26 cellular contexts compared by ENCODE assay signal in genomic region chr4:103054030-103054429, GRCh38. TPM values are rescaled to one million over a fixed set of nuclear protein-coding genes. Genes with fewer than 3 reads are reported as not detected.
"Had no signal": no experiment of that assay in that cellular context is flagged by ENCODE, and none has a peak within 500 bp of the region (broad histone marks: within the 10 kb centered on the region; RNA-seq: fewer than 3 reads in every experiment).

No MANE protein-coding gene starts in this region.

- H3K27me3 ChIP-seq: ascending aorta, brain microvascular endothelial cell, gastrocnemius medialis, spleen, testis, vagina had no signal

- H3K27ac ChIP-seq: ascending aorta, brain microvascular endothelial cell, gastrocnemius medialis, spleen, testis, vagina, VCaP had no signal

- H3K9me3 Mint-ChIP-seq: activated naive CD4-positive, alpha-beta T cell treated with anti-CD3 and anti-CD28 coated beads, Interleukin-2, amount 50 U/mL, for 72 hours; naive thymus-derived CD4-positive, alpha-beta T cell; neural crest cell; type B pancreatic cell had no signal

- H3K27me3 Mint-ChIP-seq: activated CD4-positive, alpha-beta T cell treated with anti-CD3 and anti-CD28 coated beads, Interleukin-2, amount 10 ng/mL, durations not matched to agents 7 days and 5 days; naive thymus-derived CD4-positive, alpha-beta T cell; type B pancreatic cell had no signal

- H3K36me3 ChIP-seq: gastrocnemius medialis had no signal

- ATAC-seq: activated CD4-positive, CD25-positive, alpha-beta regulatory T cell treated with anti-CD3 and anti-CD28 coated beads, Interleukin-2, amount 50 U/mL, for 24 hours; activated CD8-positive, alpha-beta T cell treated with anti-CD3 and anti-CD28 coated beads, Interleukin-2, amount 10 ng/mL, durations not matched to agents 7 days and 5 days; activated naive CD4-positive, alpha-beta T cell treated with anti-CD3 and anti-CD28 coated beads, Interleukin-2, amount 50 U/mL, for 72 hours; gastrocnemius medialis; left colon; naive thymus-derived CD4-positive, alpha-beta T cell had no signal

- DNase-seq: activated CD4-positive, alpha-beta T cell treated with anti-CD3 and anti-CD28 coated beads, Interleukin-2, amount 10 ng/mL, durations not matched to agents 7 days and 5 days; activated CD8-positive, alpha-beta T cell treated with anti-CD3 and anti-CD28 coated beads, Interleukin-2, amount 10 ng/mL, durations not matched to agents 7 days and 5 days; activated gamma-delta T cell treated with Interleukin-2 at 50 U/mL for 16 hours; brain microvascular endothelial cell; central memory CD4-positive, alpha-beta T cell; dermis blood vessel endothelial cell; effector CD8-positive, alpha-beta T cell; head of caudate nucleus; hypothalamus; islet precursor cell; left colon; naive thymus-derived CD4-positive, alpha-beta T cell; posterior cingulate gyrus; spleen; stimulated activated CD4-positive, alpha-beta T cell treated with anti-CD3 and anti-CD28 coated beads, Interleukin-4, amount 100 ng/mL, for 1 hour; stimulated activated naive CD4-positive, alpha-beta T cell; testis had no signal

- H3K4me1 ChIP-seq: ascending aorta, gastrocnemius medialis, spleen, testis, vagina had no signal

- H3K9me3 ChIP-seq: ascending aorta, gastrocnemius medialis, spleen, testis, vagina had no signal

- H3K36me3 Mint-ChIP-seq: type B pancreatic cell had no signal

- H3K27ac Mint-ChIP-seq: activated CD4-positive, alpha-beta T cell treated with anti-CD3 and anti-CD28 coated beads, Interleukin-2, amount 10 ng/mL, durations not matched to agents 7 days and 5 days; activated CD8-positive, alpha-beta T cell treated with anti-CD3 and anti-CD28 coated beads, Interleukin-2, amount 10 ng/mL, durations not matched to agents 7 days and 5 days; activated naive CD4-positive, alpha-beta T cell treated with anti-CD3 and anti-CD28 coated beads, Interleukin-2, amount 50 U/mL, for 72 hours; naive thymus-derived CD4-positive, alpha-beta T cell; type B pancreatic cell had no signal

- H3K4me1 Mint-ChIP-seq: neural crest cell had no signal

- H3K4me3 Mint-ChIP-seq: activated CD4-positive, alpha-beta T cell treated with anti-CD3 and anti-CD28 coated beads, Interleukin-2, amount 10 ng/mL, durations not matched to agents 7 days and 5 days; activated CD8-positive, alpha-beta T cell treated with anti-CD3 and anti-CD28 coated beads, Interleukin-2, amount 10 ng/mL, durations not matched to agents 7 days and 5 days; naive thymus-derived CD4-positive, alpha-beta T cell; neural crest cell; type B pancreatic cell had no signal

- H3K4me3 ChIP-seq: ascending aorta, gastrocnemius medialis, lung, spleen, testis, vagina had no signal

RNA-seq across cellular contexts. Expression of gene SLC9B1, which starts 34.5 kb away (rescaled TPM):
- total RNA-seq: ascending aorta, dermis blood vessel endothelial cell, gastrocnemius medialis, vagina had no signal
